Comparison of ENCODE assay signal across 1 cellular context in the genomic region with DNA sequence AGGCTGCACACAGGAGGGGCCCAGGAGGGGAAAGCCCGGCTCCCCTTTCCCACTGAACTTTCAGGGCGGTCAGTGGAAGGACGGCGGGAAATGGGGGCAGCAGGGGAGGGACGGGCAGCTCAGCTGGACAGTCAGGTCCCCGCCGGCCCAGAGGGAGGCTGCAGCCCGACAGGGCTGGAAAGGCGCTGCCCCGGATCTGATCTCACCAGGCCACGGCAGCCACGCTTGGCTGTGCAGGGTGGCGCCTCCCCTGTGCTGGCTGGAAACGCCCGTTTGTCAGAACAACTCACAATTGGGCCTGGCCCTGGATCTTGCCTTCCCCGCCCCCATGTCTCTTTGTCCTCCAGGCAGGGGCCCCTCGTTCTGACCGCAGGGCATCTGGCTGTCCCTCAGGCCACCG.
A peak's percentile ranks its signal among the peaks of the same experiment; 100 is the strongest.
TF ChIP-seq lines count a peak whose summit lies in the region.

No MANE protein-coding gene starts in this region.

TF ChIP-seq in K562, 482 proteins besides CTCF, POLR2A, EP300 and RAD21:
- TF ChIP-seq, protein P1, sequence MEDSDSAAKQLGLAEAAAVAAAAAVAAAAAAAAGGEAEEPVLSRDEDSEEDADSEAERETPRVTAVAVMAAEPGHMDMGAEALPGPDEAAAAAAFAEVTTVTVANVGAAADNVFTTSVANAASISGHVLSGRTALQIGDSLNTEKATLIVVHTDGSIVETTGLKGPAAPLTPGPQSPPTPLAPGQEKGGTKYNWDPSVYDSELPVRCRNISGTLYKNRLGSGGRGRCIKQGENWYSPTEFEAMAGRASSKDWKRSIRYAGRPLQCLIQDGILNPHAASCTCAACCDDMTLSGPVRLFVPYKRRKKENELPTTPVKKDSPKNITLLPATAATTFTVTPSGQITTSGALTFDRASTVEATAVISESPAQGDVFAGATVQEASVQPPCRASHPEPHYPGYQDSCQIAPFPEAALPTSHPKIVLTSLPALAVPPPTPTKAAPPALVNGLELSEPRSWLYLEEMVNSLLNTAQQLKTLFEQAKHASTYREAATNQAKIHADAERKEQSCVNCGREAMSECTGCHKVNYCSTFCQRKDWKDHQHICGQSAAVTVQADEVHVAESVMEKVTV (CRISPR knock-in tag; IDR thresholded peaks at IDR 0.05) = no peak
- no peak for TF ChIP-seq ZNF766 (CRISPR knock-in tag; conservative IDR thresholded peaks at IDR 0.05)
- TF ChIP-seq, protein P2, sequence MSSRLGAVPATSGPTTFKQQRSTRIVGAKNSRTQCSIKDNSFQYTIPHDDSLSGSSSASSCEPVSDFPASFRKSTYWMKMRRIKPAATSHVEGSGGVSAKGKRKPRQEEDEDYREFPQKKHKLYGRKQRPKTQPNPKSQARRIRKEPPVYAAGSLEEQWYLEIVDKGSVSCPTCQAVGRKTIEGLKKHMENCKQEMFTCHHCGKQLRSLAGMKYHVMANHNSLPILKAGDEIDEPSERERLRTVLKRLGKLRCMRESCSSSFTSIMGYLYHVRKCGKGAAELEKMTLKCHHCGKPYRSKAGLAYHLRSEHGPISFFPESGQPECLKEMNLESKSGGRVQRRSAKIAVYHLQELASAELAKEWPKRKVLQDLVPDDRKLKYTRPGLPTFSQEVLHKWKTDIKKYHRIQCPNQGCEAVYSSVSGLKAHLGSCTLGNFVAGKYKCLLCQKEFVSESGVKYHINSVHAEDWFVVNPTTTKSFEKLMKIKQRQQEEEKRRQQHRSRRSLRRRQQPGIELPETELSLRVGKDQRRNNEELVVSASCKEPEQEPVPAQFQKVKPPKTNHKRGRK (tag; IDR thresholded peaks at IDR 0.05) = no peak
- TF ChIP-seq, protein P3, sequence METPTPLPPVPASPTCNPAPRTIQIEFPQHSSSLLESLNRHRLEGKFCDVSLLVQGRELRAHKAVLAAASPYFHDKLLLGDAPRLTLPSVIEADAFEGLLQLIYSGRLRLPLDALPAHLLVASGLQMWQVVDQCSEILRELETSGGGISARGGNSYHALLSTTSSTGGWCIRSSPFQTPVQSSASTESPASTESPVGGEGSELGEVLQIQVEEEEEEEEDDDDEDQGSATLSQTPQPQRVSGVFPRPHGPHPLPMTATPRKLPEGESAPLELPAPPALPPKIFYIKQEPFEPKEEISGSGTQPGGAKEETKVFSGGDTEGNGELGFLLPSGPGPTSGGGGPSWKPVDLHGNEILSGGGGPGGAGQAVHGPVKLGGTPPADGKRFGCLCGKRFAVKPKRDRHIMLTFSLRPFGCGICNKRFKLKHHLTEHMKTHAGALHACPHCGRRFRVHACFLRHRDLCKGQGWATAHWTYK (CRISPR knock-in tag; IDR thresholded peaks at IDR 0.05) = peak; percentile 62; the same call in 1 of the 2 replicates
